In genomic region chr22:45285431-45286058, GRCh38 we compare ENCODE assay signal across 13 cellular contexts. TPM values are rescaled to one million over a fixed set of nuclear protein-coding genes. Genes with fewer than 3 reads are reported as not detected.
DNase-seq lines count a peak whose midpoint lies in the region; ATAC-seq and TF ChIP-seq lines count a peak whose summit lies in the region.
"Had no signal": no experiment of that assay in that cellular context is flagged by ENCODE, and none has a peak within 500 bp of the region (broad histone marks: within the 10 kb centered on the region; RNA-seq: fewer than 3 reads in every experiment).

No MANE protein-coding gene starts in this region.

- no peaks in the 10 kb centered on the region for H3K79me2 ChIP-seq in hepatocyte

- H3K27ac ChIP-seq in hepatocyte = peak overlapping the region; percentile 70
- no peak overlapping the region for H3K27ac ChIP-seq in testis
- H3K27ac ChIP-seq: adrenal gland, suprapubic skin had no signal

- H3K9me3 ChIP-seq in hepatocyte (ENCODE audit: low read depth) (no peaks in the 10 kb centered on the region), testis (no peaks in the 10 kb centered on the region)
- H3K9me3 ChIP-seq: adrenal gland, suprapubic skin had no signal

- H3K4me3 ChIP-seq in hepatocyte (peak overlapping the region; percentile 20), testis (no peak overlapping the region)

- H4K20me1 ChIP-seq in hepatocyte (ENCODE audit: insufficient read depth, poor library complexity, severe bottlenecking) = no peaks in the 10 kb centered on the region

- WGBS in hepatocyte (ENCODE audit: low lambda C conversion rate, missing lambda C conversion rate) = 65% methylated on average over 7 of the region's 11 CpGs
- 64 to 70% methylated on average over 11 of the region's 11 CpGs for WGBS in testis, 2 donors

- TF ChIP-seq POLR2A in testis (IDR thresholded peaks at IDR 0.05) = no peak

- peak overlapping the region; percentile 90 for H3K4me2 ChIP-seq in hepatocyte

- H3K36me3 ChIP-seq in hepatocyte (replicated peaks; ENCODE audit: insufficient read depth, low read depth) = no peaks in the 10 kb centered on the region
- no peaks in the 10 kb centered on the region for H3K36me3 ChIP-seq in testis (ENCODE audit: low read depth, missing control alignments)
- H3K36me3 ChIP-seq: adrenal gland, suprapubic skin had no signal

- peaks cover 14% of the 10 kb centered on the region for H3K4me1 ChIP-seq in hepatocyte (ENCODE audit: insufficient read depth)
- peaks cover 3% of the 10 kb centered on the region for H3K4me1 ChIP-seq in testis

- no peak for TF ChIP-seq CTCF in hepatocyte (IDR thresholded peaks at IDR 0.05; ENCODE audit: poor library complexity)
- no peak for TF ChIP-seq CTCF in testis (IDR thresholded peaks at IDR 0.05)

- intact Hi-C loops in sciatic nerve (cut with DNase I) = no loop called here
- intact Hi-C loops in testis (cut with DNase I; ENCODE audit: low total_unique reads) = no loop called here

- no peaks in the 10 kb centered on the region for H3K27me3 ChIP-seq in hepatocyte
- H3K27me3 ChIP-seq in testis = no peaks in the 10 kb centered on the region
- H3K27me3 ChIP-seq: suprapubic skin had no signal

- H3K9me2 ChIP-seq in hepatocyte (replicated peaks; ENCODE audit: insufficient read depth) = no peaks in the 10 kb centered on the region

- H2AFZ ChIP-seq in hepatocyte = no peak overlapping the region

- peak; percentile 25 for DNase-seq in DMS53 (lab: John Stamatoyannopoulos, UW)
- no peak for DNase-seq in DMS53 treated with DMSO at 0.1 percent for 48 hours (lab: John Stamatoyannopoulos, UW; ENCODE audit: unreplicated experiment)
- peak; percentile 13 for DNase-seq in SHP77 treated with DMSO at 0.1 percent for 48 hours (lab: John Stamatoyannopoulos, UW)
- peak; percentile 48 for DNase-seq in hepatocyte (ENCODE audit: low spot score)
- DNase-seq in sciatic nerve (ENCODE audit: low spot score) = no peak
- no peak for DNase-seq in testis

- peak; percentile 31 for ATAC-seq in sciatic nerve
- ATAC-seq in GM18867 (IDR thresholded peaks at IDR 0.05; ENCODE audit: unreplicated experiment) = no peak
- no peak for ATAC-seq in GM18868 (IDR thresholded peaks at IDR 0.05; ENCODE audit: unreplicated experiment)

RNA-seq across cellular contexts. Expression of gene UPK3A, which starts 0.8 kb away (rescaled TPM):
- 14.4 and 14.9 TPM in 2 replicates for total RNA-seq in hepatocyte
- polyA plus RNA-seq in hepatocyte = 41.8 and 71.5 TPM in 2 replicates
- not detected for total RNA-seq in sciatic nerve
- not detected for total RNA-seq in testis
- not detected for polyA plus RNA-seq in testis (ENCODE audit: insufficient read depth, low read depth, low replicate concordance)
- total RNA-seq: A172, adrenal gland, mesenteric fat pad, renal cortical epithelial cell, suprapubic skin had no signal

RNA-seq across cellular contexts. Expression of gene FAM118A, which starts 24.2 kb away (rescaled TPM):
- total RNA-seq in hepatocyte (65.7 and 94.2 TPM in 2 replicates), sciatic nerve (44.9 TPM), testis (100 to 1,000 TPM in 1 of 2 donors, 10 to 100 TPM in 1; 80.2 to 104 TPM)
- polyA plus RNA-seq in hepatocyte (193 and 289 TPM in 2 replicates), testis (ENCODE audit: insufficient read depth, low read depth, low replicate concordance) (70.8 TPM)

RNA-seq across cellular contexts. Expression of gene KIAA0930, which starts 44.9 kb away (rescaled TPM):
- total RNA-seq in hepatocyte = 30.9 and 62.9 TPM in 2 replicates
- 42.0 and 43.6 TPM in 2 replicates for polyA plus RNA-seq in hepatocyte
- 119 TPM for total RNA-seq in sciatic nerve
- total RNA-seq in testis = 10 to 100 TPM; 62.4 to 62.9 TPM
- polyA plus RNA-seq in testis (ENCODE audit: insufficient read depth, low read depth, low replicate concordance) = 77.5 TPM

Comparison
In these comparisons a context has a peak if more than half of its experiments do, and no peak if none do; other contexts are left out.
1. DNase-seq: peak in DMS53 (single experiment), SHP77 treated with DMSO at 0.1 percent for 48 hours (single experiment) and hepatocyte (single experiment); none in DMS53 treated with DMSO at 0.1 percent for 48 hours (single experiment), sciatic nerve (single experiment) and testis (single experiment).
2. RNA of gene UPK3A, which starts 0.8 kb away (total RNA-seq): 14.4 to 14.9 TPM in hepatocyte; not detected in sciatic nerve (single experiment) and not detected in testis; every median in the first group is over 10 times any median in the second.